1 cellular context compared by ENCODE assay signal in the genomic region with DNA sequence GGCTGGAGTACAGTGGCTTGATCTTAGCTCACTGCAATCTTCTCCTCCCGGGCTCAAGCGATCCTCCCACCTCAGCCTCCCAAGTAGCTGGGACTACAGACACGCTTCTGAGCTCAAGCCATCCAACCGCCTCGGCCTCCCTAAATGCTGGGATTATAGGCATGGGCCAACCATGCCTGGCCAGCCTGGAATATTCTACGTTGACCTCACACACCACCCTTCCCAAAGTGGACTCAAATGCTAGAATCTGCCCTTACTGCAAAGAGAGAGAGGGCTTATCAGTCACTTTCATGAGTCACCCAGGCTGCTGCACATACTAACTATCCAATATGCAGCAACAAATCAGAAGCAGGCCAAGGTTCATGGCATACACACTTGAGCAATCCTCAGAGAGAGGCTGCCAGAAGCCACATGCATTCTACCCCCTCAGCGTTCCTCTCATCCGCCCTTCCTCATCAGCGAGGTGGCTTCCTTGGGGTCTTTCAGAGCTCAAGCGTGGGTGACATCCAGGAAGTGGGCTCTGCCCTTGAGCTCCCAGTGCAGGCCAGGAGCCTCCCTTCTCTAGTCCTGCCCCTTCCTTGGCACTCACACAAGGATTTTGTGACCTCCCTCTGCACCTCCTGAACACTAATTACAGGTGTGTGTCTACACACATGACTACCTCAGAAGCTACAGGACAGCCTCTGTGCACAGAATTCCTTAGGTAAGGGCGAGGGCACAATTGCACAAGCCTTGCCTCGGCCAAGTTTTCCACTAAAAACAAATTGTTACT.
TF ChIP-seq lines count a peak whose summit lies in the region.

No MANE protein-coding gene starts in this region.

TF ChIP-seq in HepG2, 621 proteins besides CTCF, POLR2A, EP300 and RAD21 (continued from another document and continues in another):
- TF ChIP-seq ZFP36 (IDR thresholded peaks at IDR 0.05; ENCODE audit: borderline replicate concordance, low read depth, low read length, partially characterized antibody): no peak
- no peak for TF ChIP-seq ZNF816 (CRISPR knock-in tag; IDR thresholded peaks at IDR 0.05; ENCODE audit: borderline replicate concordance)
- TF ChIP-seq, protein P1, sequence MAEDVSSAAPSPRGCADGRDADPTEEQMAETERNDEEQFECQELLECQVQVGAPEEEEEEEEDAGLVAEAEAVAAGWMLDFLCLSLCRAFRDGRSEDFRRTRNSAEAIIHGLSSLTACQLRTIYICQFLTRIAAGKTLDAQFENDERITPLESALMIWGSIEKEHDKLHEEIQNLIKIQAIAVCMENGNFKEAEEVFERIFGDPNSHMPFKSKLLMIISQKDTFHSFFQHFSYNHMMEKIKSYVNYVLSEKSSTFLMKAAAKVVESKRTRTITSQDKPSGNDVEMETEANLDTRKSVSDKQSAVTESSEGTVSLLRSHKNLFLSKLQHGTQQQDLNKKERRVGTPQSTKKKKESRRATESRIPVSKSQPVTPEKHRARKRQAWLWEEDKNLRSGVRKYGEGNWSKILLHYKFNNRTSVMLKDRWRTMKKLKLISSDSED (CRISPR knock-in tag; IDR thresholded peaks at IDR 0.05): no peak
- TF ChIP-seq NR2F6 (IDR thresholded peaks at IDR 0.05): no peak; the same call in 1 of the 2 replicates
- TF ChIP-seq NR2F6 (CRISPR knock-in tag; IDR thresholded peaks at IDR 0.05): peak; percentile 80
- TF ChIP-seq PRPF4 (IDR thresholded peaks at IDR 0.05; ENCODE audit: low read depth, low read length, poor library complexity, severe bottlenecking): no peak
- no peak for TF ChIP-seq CBX1 (IDR thresholded peaks at IDR 0.05; ENCODE audit: low read depth)
- no peak for TF ChIP-seq PAX8 (CRISPR knock-in tag; IDR thresholded peaks at IDR 0.05; ENCODE audit: borderline replicate concordance)
- TF ChIP-seq, protein P2, sequence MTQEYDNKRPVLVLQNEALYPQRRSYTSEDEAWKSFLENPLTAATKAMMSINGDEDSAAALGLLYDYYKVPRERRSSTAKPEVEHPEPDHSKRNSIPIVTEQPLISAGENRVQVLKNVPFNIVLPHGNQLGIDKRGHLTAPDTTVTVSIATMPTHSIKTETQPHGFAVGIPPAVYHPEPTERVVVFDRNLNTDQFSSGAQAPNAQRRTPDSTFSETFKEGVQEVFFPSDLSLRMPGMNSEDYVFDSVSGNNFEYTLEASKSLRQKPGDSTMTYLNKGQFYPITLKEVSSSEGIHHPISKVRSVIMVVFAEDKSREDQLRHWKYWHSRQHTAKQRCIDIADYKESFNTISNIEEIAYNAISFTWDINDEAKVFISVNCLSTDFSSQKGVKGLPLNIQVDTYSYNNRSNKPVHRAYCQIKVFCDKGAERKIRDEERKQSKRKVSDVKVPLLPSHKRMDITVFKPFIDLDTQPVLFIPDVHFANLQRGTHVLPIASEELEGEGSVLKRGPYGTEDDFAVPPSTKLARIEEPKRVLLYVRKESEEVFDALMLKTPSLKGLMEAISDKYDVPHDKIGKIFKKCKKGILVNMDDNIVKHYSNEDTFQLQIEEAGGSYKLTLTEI (CRISPR knock-in tag; conservative IDR thresholded peaks at IDR 0.05): no peak
- TF ChIP-seq SMARCC2 (IDR thresholded peaks at IDR 0.05): 0 out of 2 replicates have a peak, but pooled peaks have one; percentile 69
- no peak for TF ChIP-seq GABPA (IDR thresholded peaks at IDR 0.05; ENCODE audit: low read depth, low read length)
- no peak for TF ChIP-seq GABPA (CRISPR knock-in tag; IDR thresholded peaks at IDR 0.05; ENCODE audit: low read depth)
- TF ChIP-seq RELA (CRISPR knock-in tag; IDR thresholded peaks at IDR 0.05): no peak
- TF ChIP-seq IKZF4 (CRISPR knock-in tag; IDR thresholded peaks at IDR 0.05; ENCODE audit: borderline replicate concordance, low read depth, not compliant biosample characterization): no peak
- TF ChIP-seq, protein P3, sequence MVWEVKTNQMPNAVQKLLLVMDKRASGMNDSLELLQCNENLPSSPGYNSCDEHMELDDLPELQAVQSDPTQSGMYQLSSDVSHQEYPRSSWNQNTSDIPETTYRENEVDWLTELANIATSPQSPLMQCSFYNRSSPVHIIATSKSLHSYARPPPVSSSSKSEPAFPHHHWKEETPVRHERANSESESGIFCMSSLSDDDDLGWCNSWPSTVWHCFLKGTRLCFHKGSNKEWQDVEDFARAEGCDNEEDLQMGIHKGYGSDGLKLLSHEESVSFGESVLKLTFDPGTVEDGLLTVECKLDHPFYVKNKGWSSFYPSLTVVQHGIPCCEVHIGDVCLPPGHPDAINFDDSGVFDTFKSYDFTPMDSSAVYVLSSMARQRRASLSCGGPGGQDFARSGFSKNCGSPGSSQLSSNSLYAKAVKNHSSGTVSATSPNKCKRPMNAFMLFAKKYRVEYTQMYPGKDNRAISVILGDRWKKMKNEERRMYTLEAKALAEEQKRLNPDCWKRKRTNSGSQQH (CRISPR knock-in tag; IDR thresholded peaks at IDR 0.05; ENCODE audit: low read depth): 0 out of 2 replicates have a peak, but pooled peaks have one; percentile 45
- TF ChIP-seq GFI1 (CRISPR knock-in tag; IDR thresholded peaks at IDR 0.05; ENCODE audit: borderline replicate concordance): peak; percentile 84
- no peak for TF ChIP-seq SCMH1 (CRISPR knock-in tag; IDR thresholded peaks at IDR 0.05; ENCODE audit: borderline replicate concordance)
- TF ChIP-seq ZNF331 (CRISPR knock-in tag; IDR thresholded peaks at IDR 0.05): peak; percentile 80
- TF ChIP-seq ZNF761 (CRISPR knock-in tag; conservative IDR thresholded peaks at IDR 0.05): 0 out of 2 replicates have a peak, but pooled peaks have one; percentile 53
- peak; percentile 82 for TF ChIP-seq ZKSCAN8 (CRISPR knock-in tag; IDR thresholded peaks at IDR 0.05; ENCODE audit: borderline replicate concordance)
- TF ChIP-seq FLYWCH1 (CRISPR knock-in tag; IDR thresholded peaks at IDR 0.05): no peak
- TF ChIP-seq, protein P4, sequence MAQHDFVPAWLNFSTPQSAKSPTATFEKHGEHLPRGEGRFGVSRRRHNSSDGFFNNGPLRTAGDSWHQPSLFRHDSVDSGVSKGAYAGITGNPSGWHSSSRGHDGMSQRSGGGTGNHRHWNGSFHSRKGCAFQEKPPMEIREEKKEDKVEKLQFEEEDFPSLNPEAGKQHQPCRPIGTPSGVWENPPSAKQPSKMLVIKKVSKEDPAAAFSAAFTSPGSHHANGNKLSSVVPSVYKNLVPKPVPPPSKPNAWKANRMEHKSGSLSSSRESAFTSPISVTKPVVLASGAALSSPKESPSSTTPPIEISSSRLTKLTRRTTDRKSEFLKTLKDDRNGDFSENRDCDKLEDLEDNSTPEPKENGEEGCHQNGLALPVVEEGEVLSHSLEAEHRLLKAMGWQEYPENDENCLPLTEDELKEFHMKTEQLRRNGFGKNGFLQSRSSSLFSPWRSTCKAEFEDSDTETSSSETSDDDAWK (CRISPR knock-in tag; IDR thresholded peaks at IDR 0.05): no peak
- TF ChIP-seq ZNF615 (CRISPR knock-in tag; IDR thresholded peaks at IDR 0.05; ENCODE audit: borderline replicate concordance): no peak
- no peak for TF ChIP-seq ZSCAN20 (CRISPR knock-in tag; IDR thresholded peaks at IDR 0.05; ENCODE audit: borderline replicate concordance)
- TF ChIP-seq, protein P5, sequence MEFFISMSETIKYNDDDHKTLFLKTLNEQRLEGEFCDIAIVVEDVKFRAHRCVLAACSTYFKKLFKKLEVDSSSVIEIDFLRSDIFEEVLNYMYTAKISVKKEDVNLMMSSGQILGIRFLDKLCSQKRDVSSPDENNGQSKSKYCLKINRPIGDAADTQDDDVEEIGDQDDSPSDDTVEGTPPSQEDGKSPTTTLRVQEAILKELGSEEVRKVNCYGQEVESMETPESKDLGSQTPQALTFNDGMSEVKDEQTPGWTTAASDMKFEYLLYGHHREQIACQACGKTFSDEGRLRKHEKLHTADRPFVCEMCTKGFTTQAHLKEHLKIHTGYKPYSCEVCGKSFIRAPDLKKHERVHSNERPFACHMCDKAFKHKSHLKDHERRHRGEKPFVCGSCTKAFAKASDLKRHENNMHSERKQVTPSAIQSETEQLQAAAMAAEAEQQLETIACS (CRISPR knock-in tag; IDR thresholded peaks at IDR 0.05): 0 out of 2 replicates have a peak, but pooled peaks have one; percentile 14
- TF ChIP-seq ZNF678 (CRISPR knock-in tag; IDR thresholded peaks at IDR 0.05): no peak
- TF ChIP-seq, protein P6, sequence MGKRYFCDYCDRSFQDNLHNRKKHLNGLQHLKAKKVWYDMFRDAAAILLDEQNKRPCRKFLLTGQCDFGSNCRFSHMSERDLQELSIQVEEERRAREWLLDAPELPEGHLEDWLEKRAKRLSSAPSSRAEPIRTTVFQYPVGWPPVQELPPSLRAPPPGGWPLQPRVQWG (CRISPR knock-in tag; IDR thresholded peaks at IDR 0.05; ENCODE audit: borderline replicate concordance, low read depth): no peak
- peak; percentile 86 for TF ChIP-seq RARA (CRISPR knock-in tag; IDR thresholded peaks at IDR 0.05)
- peak; percentile 98 for TF ChIP-seq SALL1 (CRISPR knock-in tag; IDR thresholded peaks at IDR 0.05)
- TF ChIP-seq ZSCAN29 (CRISPR knock-in tag; conservative IDR thresholded peaks at IDR 0.05): no peak
- TF ChIP-seq JARID2 (CRISPR knock-in tag; IDR thresholded peaks at IDR 0.05; ENCODE audit: insufficient replicate concordance): no peak
- TF ChIP-seq NFRKB (IDR thresholded peaks at IDR 0.05): no peak
- TF ChIP-seq PHF20 (CRISPR knock-in tag; IDR thresholded peaks at IDR 0.05): 0 out of 2 replicates have a peak, but pooled peaks have one; percentile 29
- no peak for TF ChIP-seq FOXA1 (IDR thresholded peaks at IDR 0.05)
- peak; percentile 21; the same call in 1 of the 2 replicates for TF ChIP-seq FOXA1 (CRISPR knock-in tag; IDR thresholded peaks at IDR 0.05)
- TF ChIP-seq ZIK1 (CRISPR knock-in tag; IDR thresholded peaks at IDR 0.05; ENCODE audit: borderline replicate concordance, low read depth): peak; percentile 74; the same call in 1 of the 2 replicates
- TF ChIP-seq RXRB (CRISPR knock-in tag; IDR thresholded peaks at IDR 0.05; ENCODE audit: borderline replicate concordance): peak; percentile 98
- no peak for TF ChIP-seq ZNF3 (CRISPR knock-in tag; IDR thresholded peaks at IDR 0.05)
- peak; percentile 85; the same call in 1 of the 2 replicates for TF ChIP-seq KLF6 (CRISPR knock-in tag; IDR thresholded peaks at IDR 0.05)
- TF ChIP-seq ZNF484 (CRISPR knock-in tag; IDR thresholded peaks at IDR 0.05; ENCODE audit: borderline replicate concordance, low read depth): no peak
- TF ChIP-seq MTF1 (CRISPR knock-in tag; IDR thresholded peaks at IDR 0.05): no peak
- TF ChIP-seq, protein P7, sequence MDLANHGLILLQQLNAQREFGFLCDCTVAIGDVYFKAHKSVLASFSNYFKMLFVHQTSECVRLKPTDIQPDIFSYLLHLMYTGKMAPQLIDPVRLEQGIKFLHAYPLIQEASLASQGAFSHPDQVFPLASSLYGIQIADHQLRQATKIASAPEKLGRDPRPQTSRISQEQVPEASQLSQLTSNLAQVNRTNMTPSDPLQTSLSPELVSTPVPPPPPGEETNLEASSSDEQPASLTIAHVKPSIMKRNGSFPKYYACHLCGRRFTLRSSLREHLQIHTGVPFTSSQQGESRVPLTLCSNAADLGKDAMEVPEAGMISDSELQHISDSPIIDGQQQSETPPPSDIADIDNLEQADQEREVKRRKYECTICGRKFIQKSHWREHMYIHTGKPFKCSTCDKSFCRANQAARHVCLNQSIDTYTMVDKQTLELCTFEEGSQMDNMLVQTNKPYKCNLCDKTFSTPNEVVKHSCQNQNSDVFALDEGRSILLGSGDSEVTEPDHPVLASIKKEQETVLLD (CRISPR knock-in tag; IDR thresholded peaks at IDR 0.05; ENCODE audit: low read depth): no peak
- no peak for TF ChIP-seq ZNF230 (CRISPR knock-in tag; IDR thresholded peaks at IDR 0.05)
- TF ChIP-seq, protein P8, sequence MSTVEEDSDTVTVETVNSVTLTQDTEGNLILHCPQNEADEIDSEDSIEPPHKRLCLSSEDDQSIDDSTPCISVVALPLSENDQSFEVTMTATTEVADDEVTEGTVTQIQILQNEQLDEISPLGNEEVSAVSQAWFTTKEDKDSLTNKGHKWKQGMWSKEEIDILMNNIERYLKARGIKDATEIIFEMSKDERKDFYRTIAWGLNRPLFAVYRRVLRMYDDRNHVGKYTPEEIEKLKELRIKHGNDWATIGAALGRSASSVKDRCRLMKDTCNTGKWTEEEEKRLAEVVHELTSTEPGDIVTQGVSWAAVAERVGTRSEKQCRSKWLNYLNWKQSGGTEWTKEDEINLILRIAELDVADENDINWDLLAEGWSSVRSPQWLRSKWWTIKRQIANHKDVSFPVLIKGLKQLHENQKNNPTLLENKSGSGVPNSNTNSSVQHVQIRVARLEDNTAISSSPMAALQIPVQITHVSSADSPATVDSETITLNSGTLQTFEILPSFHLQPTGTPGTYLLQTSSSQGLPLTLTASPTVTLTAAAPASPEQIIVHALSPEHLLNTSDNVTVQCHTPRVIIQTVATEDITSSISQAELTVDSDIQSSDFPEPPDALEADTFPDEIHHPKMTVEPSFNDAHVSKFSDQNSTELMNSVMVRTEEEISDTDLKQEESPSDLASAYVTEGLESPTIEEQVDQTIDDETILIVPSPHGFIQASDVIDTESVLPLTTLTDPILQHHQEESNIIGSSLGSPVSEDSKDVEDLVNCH (CRISPR knock-in tag; IDR thresholded peaks at IDR 0.05): no peak
- TF ChIP-seq KMT2A (CRISPR knock-in tag; IDR thresholded peaks at IDR 0.05): no peak
- TF ChIP-seq ZNF547 (CRISPR knock-in tag; IDR thresholded peaks at IDR 0.05): no peak
- no peak for TF ChIP-seq KLF11 (CRISPR knock-in tag; IDR thresholded peaks at IDR 0.05)
- peak; percentile 87 for TF ChIP-seq ZNF441 (CRISPR knock-in tag; IDR thresholded peaks at IDR 0.05; ENCODE audit: borderline replicate concordance)
- TF ChIP-seq, protein P9, sequence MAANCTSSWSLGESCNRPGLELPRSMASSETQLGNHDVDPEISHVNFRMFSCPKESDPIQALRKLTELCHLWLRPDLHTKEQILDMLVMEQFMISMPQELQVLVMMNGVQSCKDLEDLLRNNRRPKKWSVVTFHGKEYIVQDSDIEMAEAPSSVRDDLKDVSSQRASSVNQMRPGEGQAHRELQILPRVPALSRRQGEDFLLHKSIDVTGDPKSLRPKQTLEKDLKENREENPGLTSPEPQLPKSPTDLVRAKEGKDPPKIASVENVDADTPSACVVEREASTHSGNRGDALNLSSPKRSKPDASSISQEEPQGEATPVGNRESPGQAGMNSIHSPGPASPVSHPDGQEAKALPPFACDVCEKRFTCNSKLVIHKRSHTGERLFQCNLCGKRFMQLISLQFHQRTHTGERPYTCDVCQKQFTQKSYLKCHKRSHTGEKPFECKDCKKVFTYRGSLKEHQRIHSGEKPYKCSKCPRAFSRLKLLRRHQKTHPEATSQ (CRISPR knock-in tag; IDR thresholded peaks at IDR 0.05; ENCODE audit: borderline replicate concordance): no peak
- TF ChIP-seq HOXA7 (CRISPR knock-in tag; IDR thresholded peaks at IDR 0.05): no peak
- no peak for TF ChIP-seq ZNF367 (CRISPR knock-in tag; IDR thresholded peaks at IDR 0.05; ENCODE audit: borderline replicate concordance)
- 0 out of 2 replicates have a peak, but pooled peaks have one; percentile 65 for TF ChIP-seq HES4 (CRISPR knock-in tag; IDR thresholded peaks at IDR 0.05; ENCODE audit: borderline replicate concordance)
